11 cellular contexts compared by ENCODE assay signal in genomic region chr4:132228676-132229075, GRCh38.
"Had no signal": no experiment of that assay in that cellular context is flagged by ENCODE, and none has a peak within 500 bp of the region (broad histone marks: within the 10 kb centered on the region; RNA-seq: fewer than 3 reads in every experiment).

No MANE protein-coding gene starts in this region.

- H2AFZ ChIP-seq: GM23248, GM23338 had no signal

- FAIRE-seq: H1, H54 had no signal

- H3K27ac ChIP-seq: GM23248 had no signal

- ATAC-seq: GM23338, HCT116 had no signal

- H3K36me3 ChIP-seq: HAP-1 had no signal

- H3K4me1 ChIP-seq: HAP-1 had no signal

- DNase-seq: GM23248, GOT3, H7, H9, HCEC 1CT, HFFc6 had no signal

- H3K4me3 ChIP-seq: GM23248, GM23338, HAP-1 had no signal

- H3K9ac ChIP-seq: GM23248 had no signal

- H3K4me2 ChIP-seq: GM23338 had no signal
